In the genomic region with DNA sequence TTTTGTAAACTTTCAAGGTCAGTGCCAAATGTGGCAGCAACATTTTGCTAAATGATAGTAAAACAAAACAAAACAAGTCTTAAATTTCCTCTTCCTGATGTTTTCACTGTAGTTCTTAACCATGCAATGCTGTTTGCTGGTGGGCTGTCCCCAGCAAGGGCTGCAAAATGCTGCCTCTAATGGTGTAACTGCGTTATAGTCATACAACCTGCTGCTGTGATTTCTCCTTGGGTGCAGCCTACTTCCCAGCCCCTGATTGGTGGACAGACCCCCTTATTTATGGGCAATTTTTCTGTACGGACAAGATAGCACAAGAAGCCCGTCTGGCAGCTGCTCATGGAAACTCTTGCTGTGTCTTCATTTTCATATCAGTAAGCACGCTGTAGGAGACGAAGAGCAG, we compare ENCODE assay signal across 9 cellular contexts. TPM values are rescaled to one million over a fixed set of nuclear protein-coding genes. Genes with fewer than 3 reads are reported as not detected.
DNase-seq lines count a peak whose midpoint lies in the region; ATAC-seq and TF ChIP-seq lines count a peak whose summit lies in the region.
"Had no signal": no experiment of that assay in that cellular context is flagged by ENCODE, and none has a peak within 500 bp of the region (broad histone marks: within the 10 kb centered on the region; RNA-seq: fewer than 3 reads in every experiment).

No MANE protein-coding gene starts in this region.

- ATAC-seq in body of pancreas: no peak
- ATAC-seq in HG02588 (IDR thresholded peaks at IDR 0.05; ENCODE audit: unreplicated experiment): no peak
- no peak for ATAC-seq in GM21619 (IDR thresholded peaks at IDR 0.05; ENCODE audit: unreplicated experiment)

- H3K4me3 Mint-ChIP-seq in nephron progenitor cell: no peak overlapping the region

- intact Hi-C loops in body of pancreas (cut with DNase I): no loop called here

- CTCF ChIA-PET in GM10248 (lab: Yijun Ruan, JAX): interaction anchor here (0.6 to 9.6 kb wide), 3 partner anchors 7 to 93 kb away, joined by 3 to 128 read pairs (median 4); no protein-coding TSS in a partner anchor

- H3K4me1 ChIP-seq in body of pancreas: no peaks in the 10 kb centered on the region

- POLR2A ChIA-PET in GM10248 (lab: Yijun Ruan, JAX): no interaction called here

- no peaks in the 10 kb centered on the region for H3K9me3 ChIP-seq in body of pancreas

- H3K36me3 Mint-ChIP-seq in nephron progenitor cell (ENCODE audit: low read depth): no peaks in the 10 kb centered on the region

- H3K27me3 Mint-ChIP-seq in nephron progenitor cell (ENCODE audit: low read depth, poor library complexity): peaks cover 23% of the 10 kb centered on the region

- DNase-seq in GM10248 (ENCODE audit: extremely low spot score) (peak; percentile 24), HL-60 (ENCODE audit: low read depth in 1 of 2, low spot score in 1 of 2) (no peak), astrocyte of the spinal cord (ENCODE audit: low read depth, low spot score) (no peak), nephron progenitor cell (peak; percentile 20), body of pancreas (no peak), H7 (no peak)
- DNase-seq: hypothalamus had no signal

- H3K4me3 ChIP-seq in HL-60 (replicated peaks; ENCODE audit: insufficient read depth, low read length) (no peak overlapping the region), astrocyte of the spinal cord (ENCODE audit: low read depth, low read length) (no peak overlapping the region), body of pancreas (no peak overlapping the region), H7 (ENCODE audit: insufficient read depth, low read depth, low read length) (no peak overlapping the region)

- H3K9me3 Mint-ChIP-seq in nephron progenitor cell: no peaks in the 10 kb centered on the region

- H3K27ac Mint-ChIP-seq in nephron progenitor cell: no peak overlapping the region

- in situ Hi-C loops in astrocyte of the spinal cord (cut with HindIII; ENCODE audit: low sequenced_read_pairs): no loop called here

- TF ChIP-seq POLR2A in body of pancreas (IDR thresholded peaks at IDR 0.05): no peak

- peaks cover 4% of the 10 kb centered on the region for H3K4me1 Mint-ChIP-seq in nephron progenitor cell

- no peaks in the 10 kb centered on the region for H3K36me3 ChIP-seq in body of pancreas (replicated peaks in 1 of 2; ENCODE audit: insufficient read depth in 1 of 2, low read depth in 2 of 2)
- H3K36me3 ChIP-seq in H7 (replicated peaks; ENCODE audit: control insufficient read depth, insufficient read depth, low read length): no peaks in the 10 kb centered on the region

- WGBS in body of pancreas, 2 donors: 48 to 53% methylated on average over 5 of the region's 5 CpGs

- peaks cover 3% of the 10 kb centered on the region for H3K27me3 ChIP-seq in HL-60 (ENCODE audit: insufficient read depth, poor library complexity, severe bottlenecking)
- H3K27me3 ChIP-seq in body of pancreas: no peaks in the 10 kb centered on the region
- H3K27me3 ChIP-seq in H7 (ENCODE audit: control insufficient read depth, insufficient read depth, low read length): no peaks in the 10 kb centered on the region

- H3K27ac ChIP-seq in HL-60 (replicated peaks) (no peak overlapping the region), body of pancreas (no peak overlapping the region)

- peak; percentile 28 for TF ChIP-seq CTCF in GM10248 (IDR thresholded peaks at IDR 0.05; ENCODE audit: control extremely low read depth, extremely low read depth, low read depth, missing control alignments)
- TF ChIP-seq CTCF in HL-60 (IDR thresholded peaks at IDR 0.05; ENCODE audit: insufficient read depth, low read length): peak; percentile 7
- peak; percentile 11 for TF ChIP-seq CTCF in astrocyte of the spinal cord (IDR thresholded peaks at IDR 0.05; ENCODE audit: low read depth, low read length)
- peak; percentile 52 for TF ChIP-seq CTCF in nephron progenitor cell (IDR thresholded peaks at IDR 0.05)
- TF ChIP-seq CTCF in body of pancreas (IDR thresholded peaks at IDR 0.05): peak in 3 of 7 experiments; percentile 24 to 28 (median 26)

RNA-seq across cellular contexts. Expression of a gene that starts 26.6 kb away (rescaled TPM):
- total RNA-seq in body of pancreas: 1 to 10 TPM; 3.6 to 7.8 TPM
- total RNA-seq in H7 (2014; rRNA removed; shearing (Covaris generic)): 1.8 and 2.4 TPM in 2 replicates

Comparison
In these comparisons a context has a peak if more than half of its experiments do, and no peak if none do; other contexts are left out.
1. DNase-seq: peak in GM10248 (single experiment) and nephron progenitor cell (single experiment); none in HL-60 (0 of 2), astrocyte of the spinal cord (single experiment), body of pancreas (0 of 4) and H7 (single experiment).